ENCODE assay signal across 11 cellular contexts in the genomic region with DNA sequence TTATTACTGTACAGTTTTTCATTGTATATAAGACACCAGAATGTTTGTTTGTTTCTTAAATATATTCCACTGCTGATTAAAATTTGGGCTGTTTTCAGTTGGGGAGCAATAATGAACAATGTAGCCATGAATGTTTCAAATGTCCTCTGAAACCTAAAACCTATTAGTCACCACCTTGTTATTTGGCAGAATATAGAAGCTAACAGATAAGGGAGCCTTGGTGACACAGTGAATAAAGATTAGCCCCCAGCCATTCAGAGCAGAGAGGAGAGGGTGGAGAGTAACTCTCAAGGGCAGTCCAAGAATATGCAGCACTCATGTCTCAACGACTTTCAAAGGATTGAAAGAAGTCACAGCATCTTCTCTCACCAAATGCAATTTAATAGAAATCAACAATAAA. TPM values are rescaled to one million over a fixed set of nuclear protein-coding genes. Genes with fewer than 3 reads are reported as not detected.
A peak's percentile ranks its signal among the peaks of the same experiment; 100 is the strongest.
DNase-seq lines count a peak whose midpoint lies in the region; ATAC-seq and TF ChIP-seq lines count a peak whose summit lies in the region.
"Had no signal": no experiment of that assay in that cellular context is flagged by ENCODE, and none has a peak within 500 bp of the region (broad histone marks: within the 10 kb centered on the region; RNA-seq: fewer than 3 reads in every experiment).

No MANE protein-coding gene starts in this region.

- DNase-seq in ELR (ENCODE audit: low read depth) (peak; percentile 91), RKO (ENCODE audit: low spot score) (peak; percentile 18), fibroblast of peridontal ligament (ENCODE audit: extremely low read depth) (peak; percentile 48), renal cortical epithelial cell (ENCODE audit: low read depth) (peak; percentile 42), dorsolateral prefrontal cortex (no peak), anterior cingulate cortex (lab: John Stamatoyannopoulos, UW) (no peak), superior temporal gyrus (ENCODE audit: extremely low spot score) (no peak)
- DNase-seq: activated CD4-positive, alpha-beta T cell treated with anti-CD3 and anti-CD28 coated beads, Interleukin-2, amount 50 U/mL, for 48 hours; GDM1 had no signal

- no peak for ATAC-seq in GM18511 (IDR thresholded peaks at IDR 0.05; ENCODE audit: unreplicated experiment)

- H3K27me3 ChIP-seq in dorsolateral prefrontal cortex = no peaks in the 10 kb centered on the region

- TF ChIP-seq CTCF in dorsolateral prefrontal cortex (IDR thresholded peaks at IDR 0.05 in 54 of 56, conservative IDR thresholded peaks at IDR 0.05 in 2 of 56; ENCODE audit: low read depth in 1 of 56, partially characterized antibody in 56 of 56) = no peak

- H3K27ac ChIP-seq in dorsolateral prefrontal cortex = no peak overlapping the region
- H3K27ac ChIP-seq: HL-60 had no signal

- intact Hi-C loops in dorsolateral prefrontal cortex (cut with DNase I) = no loop called here

- no peak overlapping the region for H3K4me3 ChIP-seq in dorsolateral prefrontal cortex

RNA-seq across cellular contexts. Expression of gene ATP8B1, which starts 43.1 kb away (rescaled TPM):
- total RNA-seq in renal cortical epithelial cell (27.1 and 48.8 TPM in 2 replicates), dorsolateral prefrontal cortex (10 to 100 TPM in 48 of 120 experiments, 1 to 10 TPM in 72; 4.6 to 17.5 (median 9.2) TPM)

Comparison
In these comparisons a context has a peak if more than half of its experiments do, and no peak if none do; other contexts are left out.
1. DNase-seq: peak in ELR (single experiment), RKO (single experiment), fibroblast of peridontal ligament (single experiment) and renal cortical epithelial cell (single experiment); none in dorsolateral prefrontal cortex (0 of 10), anterior cingulate cortex (0 of 58) and superior temporal gyrus (single experiment).